Comparison of ENCODE assay signal across 8 cellular contexts in genomic region chr7:92590711-92591310, GRCh38. TPM values are rescaled to one million over a fixed set of nuclear protein-coding genes. Genes with fewer than 3 reads are reported as not detected.
DNase-seq lines count a peak whose midpoint lies in the region; ATAC-seq, FAIRE-seq and TF ChIP-seq lines count a peak whose summit lies in the region.

No MANE protein-coding gene starts in this region.

- H3K36me3 ChIP-seq in ascending aorta (no peaks in the 10 kb centered on the region), right lobe of liver (no peaks in the 10 kb centered on the region), tibial artery (no peaks in the 10 kb centered on the region)

- CTCF ChIA-PET in activated naive CD4-positive, alpha-beta T cell treated with anti-CD3 and anti-CD28 coated beads for 36 hours (lab: Charles Lee) = interaction anchor here (0.6 to 2.1 kb wide), 11 partner anchors 14 to 242 kb away, joined by 3 to 10 read pairs (median 3); partner anchors contain the start of gene RBM48

- DNase-seq in activated naive CD4-positive, alpha-beta T cell treated with anti-CD3 and anti-CD28 coated beads for 36 hours = no peak
- no peak for DNase-seq in activated naive CD4-positive, alpha-beta T cell treated with Interleukin-2 at 50 U/mL for 16 hours
- DNase-seq in ascending aorta (ENCODE audit: low spot score in 2 of 2) (no peak), right lobe of liver (peak in 1 of 3 donors; percentile 17), tibial artery (no peak), H4 (ENCODE audit: low spot score) (no peak), D721Med (ENCODE audit: insufficient read length, low spot score) (no peak), NCI-H2081 (lab: John Stamatoyannopoulos, UW) (no peak)

- H3K27me3 Mint-ChIP-seq in activated naive CD4-positive, alpha-beta T cell treated with anti-CD3 and anti-CD28 coated beads for 36 hours (ENCODE audit: low read depth) = peaks cover 3% of the 10 kb centered on the region

- peak overlapping the region; percentile 86 for H3K4me3 Mint-ChIP-seq in activated naive CD4-positive, alpha-beta T cell treated with anti-CD3 and anti-CD28 coated beads for 36 hours

- peak overlapping the region; percentile 84 to 92 for H3K4me3 ChIP-seq in ascending aorta
- peak overlapping the region; percentile 58 to 86 (median 80) for H3K4me3 ChIP-seq in right lobe of liver
- H3K4me3 ChIP-seq in tibial artery = peak overlapping the region; percentile 75 to 90

- H3K27ac ChIP-seq in ascending aorta = no peak overlapping the region
- H3K27ac ChIP-seq in right lobe of liver = no peak overlapping the region
- H3K27ac ChIP-seq in tibial artery = peak overlapping the region; percentile 90 to 91

- no peaks in the 10 kb centered on the region for H3K27me3 ChIP-seq in ascending aorta
- no peaks in the 10 kb centered on the region for H3K27me3 ChIP-seq in right lobe of liver
- H3K27me3 ChIP-seq in tibial artery = no peaks in the 10 kb centered on the region

- TF ChIP-seq POLR2A in right lobe of liver (IDR thresholded peaks at IDR 0.05) = no peak

- no peak for ATAC-seq in right lobe of liver

- H3K4me1 Mint-ChIP-seq in activated naive CD4-positive, alpha-beta T cell treated with anti-CD3 and anti-CD28 coated beads for 36 hours (ENCODE audit: low read depth) = peaks cover 39% of the 10 kb centered on the region

- 34% methylated on average over 17 of the region's 19 CpGs for WGBS in right lobe of liver (ENCODE audit: insufficient coverage, low coverage, low lambda C conversion rate, missing lambda C conversion rate)

- no peaks in the 10 kb centered on the region for H3K9me3 ChIP-seq in ascending aorta
- no peaks in the 10 kb centered on the region for H3K9me3 ChIP-seq in right lobe of liver
- H3K9me3 ChIP-seq in tibial artery = no peaks in the 10 kb centered on the region

- intact Hi-C loops in activated naive CD4-positive, alpha-beta T cell treated with anti-CD3 and anti-CD28 coated beads for 36 hours (cut with micrococcal nuclease) = loop anchor here (1.0 to 10.0 kb wide), 10 partner anchors 20 to 1414 kb away; partner anchors contain the start of genes BET1, GATAD1, MTERF1 and PEX1
- intact Hi-C loops in ascending aorta (cut with DNase I) (loop anchor here (1.0 to 10.0 kb wide), 4 partner anchors 144 to 634 kb away; partner anchors contain the start of genes CDK6, GATAD1 and HEPACAM2), right lobe of liver (cut with DNase I) (no loop called here), tibial artery (cut with DNase I; ENCODE audit: low total_unique reads) (no loop called here)

- no peak for FAIRE-seq in D721Med (lab: Jason Lieb, UNC)

- H3K27ac Mint-ChIP-seq in activated naive CD4-positive, alpha-beta T cell treated with anti-CD3 and anti-CD28 coated beads for 36 hours = no peak overlapping the region

- no peaks in the 10 kb centered on the region for H3K9me3 Mint-ChIP-seq in activated naive CD4-positive, alpha-beta T cell treated with anti-CD3 and anti-CD28 coated beads for 36 hours

- peaks cover 17% of the 10 kb centered on the region for H3K36me3 Mint-ChIP-seq in activated naive CD4-positive, alpha-beta T cell treated with anti-CD3 and anti-CD28 coated beads for 36 hours (ENCODE audit: low read depth)

- TF ChIP-seq CTCF in ascending aorta (IDR thresholded peaks at IDR 0.05) = no peak
- TF ChIP-seq CTCF in right lobe of liver (IDR thresholded peaks at IDR 0.05) = no peak
- TF ChIP-seq CTCF in tibial artery (IDR thresholded peaks at IDR 0.05) = no peak
- TF ChIP-seq CTCF in D721Med (IDR thresholded peaks at IDR 0.05; ENCODE audit: insufficient read depth, missing control alignments) = no peak

- peaks cover 0 to 20% of the 10 kb centered on the region in 2 donors for H3K4me1 ChIP-seq in ascending aorta
- H3K4me1 ChIP-seq in right lobe of liver = peaks cover 0 to 31% (median 3%) of the 10 kb centered on the region in 4 donors
- peaks cover 0 to 40% (median 25%) of the 10 kb centered on the region in 4 donors for H3K4me1 ChIP-seq in tibial artery

RNA-seq across cellular contexts. Expression of gene FAM133B, which starts 0.6 kb away (rescaled TPM):
- total RNA-seq in activated naive CD4-positive, alpha-beta T cell treated with anti-CD3 and anti-CD28 coated beads for 36 hours = 10 to 100 TPM; 21.6 to 25.3 TPM
- 0.64 TPM for total RNA-seq in ascending aorta
- total RNA-seq in right lobe of liver = 10 to 100 TPM in 3 of 6 experiments, 1 to 10 TPM in 3; 8.6 to 11.6 (median 9.7) TPM
- total RNA-seq in H4 (2014; rRNA removed; shearing (Covaris generic)) = 18.9 and 23.9 TPM in 2 replicates

Comparison
In these comparisons a context has a peak if more than half of its experiments do, and no peak if none do; other contexts are left out.
1. H3K27ac ChIP-seq: peak in tibial artery (2 of 2); none in ascending aorta (0 of 2) and right lobe of liver (0 of 3).
2. intact Hi-C loops: an anchor here in activated naive CD4-positive, alpha-beta T cell treated with anti-CD3 and anti-CD28 coated beads for 36 hours (1.0 to 10.0 kb wide) and ascending aorta (1.0 to 10.0 kb wide); none called in right lobe of liver and tibial artery.
3. Peak in every context shown above with its lines, with median percentiles within 50 percentile points of each other: H3K4me3 ChIP-seq.